9 cellular contexts compared by ENCODE assay signal in the genomic region with DNA sequence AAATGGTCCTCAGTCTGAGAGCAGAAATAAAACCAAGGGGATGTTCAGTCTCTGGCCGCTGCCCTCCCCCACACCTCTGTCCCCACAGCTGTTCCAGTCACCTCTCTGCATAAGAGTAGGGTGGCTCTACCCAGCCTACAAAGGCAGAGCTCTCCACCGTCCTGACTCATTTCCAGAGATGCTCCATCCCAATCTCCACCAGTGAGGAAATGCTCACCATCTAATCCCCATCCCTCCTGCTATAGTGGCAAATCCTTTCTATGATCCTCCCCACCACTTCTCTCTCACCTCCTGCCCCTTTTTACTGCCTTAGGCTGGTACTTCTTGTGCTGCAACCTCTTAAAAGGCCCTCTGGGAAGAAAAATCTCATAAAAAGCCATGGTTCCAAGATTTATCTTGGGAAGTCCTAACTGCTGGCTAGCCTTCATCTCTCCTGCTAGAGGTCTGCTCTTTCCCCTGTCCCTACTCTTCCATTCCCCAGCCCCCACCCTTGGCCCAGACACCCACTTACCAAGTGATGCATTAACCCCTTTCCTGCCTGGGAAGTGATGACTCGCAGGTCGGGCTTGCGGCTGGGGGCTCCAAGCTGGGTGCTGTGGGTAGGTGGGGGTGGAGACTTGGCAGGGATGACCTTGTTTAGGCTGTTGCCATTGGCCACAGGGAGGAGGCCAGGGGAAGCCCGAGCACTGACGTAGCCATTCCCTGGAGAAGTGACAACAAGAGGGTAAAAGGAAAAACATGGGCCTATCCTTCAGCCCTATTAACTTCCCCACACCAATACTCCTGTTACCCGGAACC. TPM values are rescaled to one million over a fixed set of nuclear protein-coding genes. Genes with fewer than 3 reads are reported as not detected.
A peak's percentile ranks its signal among the peaks of the same experiment; 100 is the strongest.
DNase-seq lines count a peak whose midpoint lies in the region; ATAC-seq and TF ChIP-seq lines count a peak whose summit lies in the region.
"Had no signal": no experiment of that assay in that cellular context is flagged by ENCODE, and none has a peak within 500 bp of the region (broad histone marks: within the 10 kb centered on the region; RNA-seq: fewer than 3 reads in every experiment).

No MANE protein-coding gene starts in this region.

- no peak overlapping the region for H3K4me3 ChIP-seq in fibroblast of villous mesenchyme (ENCODE audit: low read depth, low read length)
- H3K4me3 ChIP-seq: SK-N-MC had no signal

- H3K27me3 Mint-ChIP-seq in stimulated activated naive B cell treated with anti-CD40 and anti-IgM and Interleukin-4, amounts not matched to agents 10 μg/mL and 1 μg/mL and 100 μg/mL, for 72 hours = no peaks in the 10 kb centered on the region

- DNase-seq in ELR (ENCODE audit: low read depth) (peak; percentile 73), fibroblast of villous mesenchyme (ENCODE audit: low read depth) (peak; percentile 60), NCI-H82 (lab: John Stamatoyannopoulos, UW) (no peak)
- DNase-seq in stimulated activated naive B cell treated with anti-CD40 and anti-IgM and Interleukin-4, amounts not matched to agents 10 μg/mL and 1 μg/mL and 100 μg/mL, for 72 hours = no peak

- H3K27ac Mint-ChIP-seq in stimulated activated naive B cell treated with anti-CD40 and anti-IgM and Interleukin-4, amounts not matched to agents 10 μg/mL and 1 μg/mL and 100 μg/mL, for 72 hours = peak overlapping the region; percentile 86

- peaks cover 72 to 88% of the 10 kb centered on the region in 2 donors for H3K36me3 Mint-ChIP-seq in stimulated activated naive B cell treated with anti-CD40 and anti-IgM and Interleukin-4, amounts not matched to agents 10 μg/mL and 1 μg/mL and 100 μg/mL, for 72 hours

- H3K9me3 Mint-ChIP-seq in stimulated activated naive B cell treated with anti-CD40 and anti-IgM and Interleukin-4, amounts not matched to agents 10 μg/mL and 1 μg/mL and 100 μg/mL, for 72 hours = no peaks in the 10 kb centered on the region

- no peak for TF ChIP-seq CTCF in fibroblast of villous mesenchyme (IDR thresholded peaks at IDR 0.05; ENCODE audit: insufficient read depth, low read depth, low read length)

- peaks cover 33 to 51% of the 10 kb centered on the region in 2 donors for H3K4me1 Mint-ChIP-seq in stimulated activated naive B cell treated with anti-CD40 and anti-IgM and Interleukin-4, amounts not matched to agents 10 μg/mL and 1 μg/mL and 100 μg/mL, for 72 hours

- H3K4me3 Mint-ChIP-seq in stimulated activated naive B cell treated with anti-CD40 and anti-IgM and Interleukin-4, amounts not matched to agents 10 μg/mL and 1 μg/mL and 100 μg/mL, for 72 hours = no peak overlapping the region

- ATAC-seq in SK-N-SH treated with all-trans-retinoic acid at 6 μM for 48 hours (peak; percentile 32), HG03457 (IDR thresholded peaks at IDR 0.05; ENCODE audit: unreplicated experiment) (no peak), HG03442 (IDR thresholded peaks at IDR 0.05; ENCODE audit: unreplicated experiment) (no peak), GM21825 (IDR thresholded peaks at IDR 0.05; ENCODE audit: unreplicated experiment) (no peak)
- ATAC-seq in stimulated activated naive B cell treated with anti-CD40 and anti-IgM and Interleukin-4, amounts not matched to agents 10 μg/mL and 1 μg/mL and 100 μg/mL, for 72 hours (replicated peaks) = no peak

TF ChIP-seq in SK-N-SH treated with all-trans-retinoic acid at 6 μM for 48 hours, 23 proteins besides CTCF, POLR2A, EP300 and RAD21:
- TF ChIP-seq CSDC2 (CRISPR knock-in tag; IDR thresholded peaks at IDR 0.05) (no peak), PPARA (CRISPR knock-in tag; IDR thresholded peaks at IDR 0.05; ENCODE audit: borderline replicate concordance) (no peak), ZNF70 (CRISPR knock-in tag; IDR thresholded peaks at IDR 0.05) (no peak), ZFP3 (CRISPR knock-in tag; IDR thresholded peaks at IDR 0.05) (no peak), CREB5 (CRISPR knock-in tag; IDR thresholded peaks at IDR 0.05; ENCODE audit: low read depth) (no peak)

RNA-seq across cellular contexts. Expression of gene MEF2D, which starts 23.9 kb away (rescaled TPM):
- 10.0 and 10.8 TPM in 2 replicates for total RNA-seq in fibroblast of villous mesenchyme

Comparison
In these comparisons a context has a peak if more than half of its experiments do, and no peak if none do; other contexts are left out.
1. DNase-seq: peak in ELR (single experiment) and fibroblast of villous mesenchyme (single experiment); none in stimulated activated naive B cell treated with anti-CD40 and anti-IgM and Interleukin-4, amounts not matched to agents 10 μg/mL and 1 μg/mL and 100 μg/mL, for 72 hours (single experiment) and NCI-H82 (single experiment).